34 cellular contexts compared by ENCODE assay signal in genomic region chr7:76223286-76223972, GRCh38. TPM values are rescaled to one million over a fixed set of nuclear protein-coding genes. Genes with fewer than 3 reads are reported as not detected.
"Had no signal": no experiment of that assay in that cellular context is flagged by ENCODE, and none has a peak within 500 bp of the region (broad histone marks: within the 10 kb centered on the region; RNA-seq: fewer than 3 reads in every experiment).

No MANE protein-coding gene starts in this region.

- H3K36me3 Mint-ChIP-seq: activated CD4-positive, alpha-beta memory T cell treated with anti-CD3 and anti-CD28 coated beads for 36 hours; activated CD8-positive, alpha-beta memory T cell treated with anti-CD3 and anti-CD28 coated beads, Interleukin-2, amount 10 ng/mL, durations not matched to agents 7 days and 5 days; activated naive CD4-positive, alpha-beta T cell treated with anti-CD3 and anti-CD28 coated beads, Interleukin-2, amount 50 U/mL, for 24 hours; activated naive CD8-positive, alpha-beta T cell treated with anti-CD3 and anti-CD28 coated beads for 36 hours had no signal

- FAIRE-seq: endometrium, frontal cortex had no signal

- H3K9me3 Mint-ChIP-seq: activated CD4-positive, alpha-beta memory T cell treated with anti-CD3 and anti-CD28 coated beads for 36 hours; activated CD4-positive, alpha-beta T cell treated with anti-CD3 and anti-CD28 coated beads, Interleukin-2, amount 10 ng/mL, durations not matched to agents 24 days and 14 days; activated naive CD4-positive, alpha-beta T cell treated with anti-CD3 and anti-CD28 coated beads for 36 hours; activated naive CD4-positive, alpha-beta T cell treated with anti-CD3 and anti-CD28 coated beads, Interleukin-2, amount 50 U/mL, for 24 hours; activated naive CD8-positive, alpha-beta T cell treated with anti-CD3 and anti-CD28 coated beads for 36 hours; activated naive CD8-positive, alpha-beta T cell treated with anti-CD3 and anti-CD28 coated beads, Interleukin-2, amount 50 U/mL, for 24 hours; activated T-helper 1 cell treated with anti-CD3 and anti-CD28 coated beads, Interleukin-12 subunit alpha, Interleukin-12 subunit beta, Interleukin-2, Interleukin-4 antibody, amounts not matched to agents 30 ng/mL and 10 ng/mL and 1 ng/mL, durations not matched to agents 14 hours and 24 hours and 36 hours; activated T-helper 2 cell treated with anti-CD3 and anti-CD28 coated beads, Interferon-gamma antibody, Interleukin-2, Interleukin-4, amounts not matched to agents 10 μg/mL and 5 μg/mL and 100 μg/mL, durations not matched to agents 14 hours and 24 hours and 36 hours; dendritic cell treated with granulocyte-macrophage colony-stimulating factor and Interleukin-4, amounts not matched to agents 40 ng/mL and 50 ng/mL, for 4 days had no signal

- H3K36me3 ChIP-seq: adrenal gland had no signal

- H3K9me3 ChIP-seq: adrenal gland, body of pancreas had no signal

- ATAC-seq: activated CD4-positive, alpha-beta T cell treated with anti-CD3 and anti-CD28 coated beads for 36 hours; activated CD8-positive, alpha-beta memory T cell treated with anti-CD3 and anti-CD28 coated beads, Interleukin-2, amount 10 ng/mL, durations not matched to agents 7 days and 5 days; activated CD8-positive, alpha-beta T cell treated with anti-CD3 and anti-CD28 coated beads, Interleukin-2, amount 10 ng/mL, durations not matched to agents 7 days and 5 days; activated naive CD8-positive, alpha-beta T cell treated with anti-CD3 and anti-CD28 coated beads, Interleukin-2, amount 50 U/mL, for 24 hours; body of pancreas; esophagus mucosa had no signal

- H3K4me3 Mint-ChIP-seq: activated CD4-positive, alpha-beta memory T cell treated with anti-CD3 and anti-CD28 coated beads for 36 hours; activated CD4-positive, alpha-beta T cell treated with anti-CD3 and anti-CD28 coated beads for 36 hours; activated CD4-positive, alpha-beta T cell treated with anti-CD3 and anti-CD28 coated beads, Interleukin-2, amount 10 ng/mL, durations not matched to agents 24 days and 14 days; activated CD8-positive, alpha-beta memory T cell treated with anti-CD3 and anti-CD28 coated beads, Interleukin-2, amount 10 ng/mL, durations not matched to agents 7 days and 5 days; activated CD8-positive, alpha-beta T cell treated with anti-CD3 and anti-CD28 coated beads, Interleukin-2, amount 10 ng/mL, durations not matched to agents 7 days and 5 days; activated naive CD4-positive, alpha-beta T cell treated with anti-CD3 and anti-CD28 coated beads for 36 hours; activated naive CD4-positive, alpha-beta T cell treated with anti-CD3 and anti-CD28 coated beads, Interleukin-2, amount 50 U/mL, for 24 hours; activated naive CD8-positive, alpha-beta T cell treated with anti-CD3 and anti-CD28 coated beads for 36 hours; activated naive CD8-positive, alpha-beta T cell treated with anti-CD3 and anti-CD28 coated beads, Interleukin-2, amount 50 U/mL, for 24 hours; activated T-helper 1 cell treated with anti-CD3 and anti-CD28 coated beads, Interleukin-12 subunit alpha, Interleukin-12 subunit beta, Interleukin-2, Interleukin-4 antibody, amounts not matched to agents 30 ng/mL and 10 ng/mL and 1 ng/mL, durations not matched to agents 14 hours and 24 hours and 36 hours; dendritic cell treated with granulocyte-macrophage colony-stimulating factor and Interleukin-4, amounts not matched to agents 40 ng/mL and 50 ng/mL, for 4 days had no signal

- DNase-seq: activated CD4-positive, alpha-beta memory T cell treated with anti-CD3 and anti-CD28 coated beads for 36 hours; activated CD4-positive, alpha-beta T cell treated with anti-CD3 and anti-CD28 coated beads for 36 hours; activated CD4-positive, alpha-beta T cell treated with anti-CD3 and anti-CD28 coated beads, Interleukin-2, amount 10 ng/mL, durations not matched to agents 24 days and 14 days; activated CD4-positive, CD25-positive, alpha-beta regulatory T cell; activated CD4-positive, CD25-positive, alpha-beta regulatory T cell treated with anti-CD3 and anti-CD28 coated beads, Interleukin-2, amount 50 U/mL, for 72 hours; activated CD8-positive, alpha-beta memory T cell treated with anti-CD3 and anti-CD28 coated beads, Interleukin-2, amount 10 ng/mL, durations not matched to agents 7 days and 5 days; activated CD8-positive, alpha-beta memory T cell treated with anti-CD3 and anti-CD28 coated beads, Interleukin-2, amount 50 U/mL, for 4 hours; activated CD8-positive, alpha-beta T cell treated with anti-CD3 and anti-CD28 coated beads, Interleukin-2, amount 10 ng/mL, durations not matched to agents 7 days and 5 days; activated effector memory CD4-positive, alpha-beta T cell treated with anti-CD3 and anti-CD28 coated beads, Interleukin-2, amount 50 U/mL, for 16 hours; activated naive CD4-positive, alpha-beta T cell treated with anti-CD3 and anti-CD28 coated beads for 36 hours; activated naive CD8-positive, alpha-beta T cell treated with anti-CD3 and anti-CD28 coated beads for 36 hours; activated naive CD8-positive, alpha-beta T cell treated with anti-CD3 and anti-CD28 coated beads, Interleukin-2, amount 50 U/mL, for 24 hours; activated T-cell treated with anti-CD3 and anti-CD28 coated beads, Interleukin-2, amount 50 U/mL, for 1 hour; activated T-cell treated with anti-CD3 and anti-CD28 coated beads, Interleukin-2, amount 50 U/mL, for 48 hours; adrenal gland; amygdala; aorta; body of pancreas; caudate nucleus; effector CD8-positive, alpha-beta T cell; foreskin fibroblast; head of caudate nucleus; hippocampal formation; T-helper 2 cell had no signal

- H3K27ac Mint-ChIP-seq: activated CD4-positive, alpha-beta memory T cell treated with anti-CD3 and anti-CD28 coated beads for 36 hours; activated CD4-positive, alpha-beta T cell treated with anti-CD3 and anti-CD28 coated beads for 36 hours; activated CD4-positive, alpha-beta T cell treated with anti-CD3 and anti-CD28 coated beads, Interleukin-2, amount 10 ng/mL, durations not matched to agents 24 days and 14 days; activated CD8-positive, alpha-beta memory T cell treated with anti-CD3 and anti-CD28 coated beads, Interleukin-2, amount 10 ng/mL, durations not matched to agents 7 days and 5 days; activated CD8-positive, alpha-beta T cell treated with anti-CD3 and anti-CD28 coated beads, Interleukin-2, amount 10 ng/mL, durations not matched to agents 7 days and 5 days; activated naive CD4-positive, alpha-beta T cell treated with anti-CD3 and anti-CD28 coated beads for 36 hours; activated naive CD4-positive, alpha-beta T cell treated with anti-CD3 and anti-CD28 coated beads, Interleukin-2, amount 50 U/mL, for 24 hours; activated naive CD8-positive, alpha-beta T cell treated with anti-CD3 and anti-CD28 coated beads for 36 hours; activated naive CD8-positive, alpha-beta T cell treated with anti-CD3 and anti-CD28 coated beads, Interleukin-2, amount 50 U/mL, for 24 hours; activated T-helper 1 cell treated with anti-CD3 and anti-CD28 coated beads, Interleukin-12 subunit alpha, Interleukin-12 subunit beta, Interleukin-2, Interleukin-4 antibody, amounts not matched to agents 30 ng/mL and 10 ng/mL and 1 ng/mL, durations not matched to agents 14 hours and 24 hours and 36 hours; activated T-helper 2 cell treated with anti-CD3 and anti-CD28 coated beads, Interferon-gamma antibody, Interleukin-2, Interleukin-4, amounts not matched to agents 10 μg/mL and 5 μg/mL and 100 μg/mL, durations not matched to agents 14 hours and 24 hours and 36 hours; dendritic cell treated with granulocyte-macrophage colony-stimulating factor and Interleukin-4, amounts not matched to agents 40 ng/mL and 50 ng/mL, for 4 days had no signal

- H3K27me3 ChIP-seq: body of pancreas had no signal

- H3K27ac ChIP-seq: adrenal gland, body of pancreas, coronary artery had no signal

- H3K4me3 ChIP-seq: adrenal gland, body of pancreas, coronary artery had no signal

- H3K4me1 Mint-ChIP-seq: activated CD4-positive, alpha-beta T cell treated with anti-CD3 and anti-CD28 coated beads for 36 hours; activated CD4-positive, alpha-beta T cell treated with anti-CD3 and anti-CD28 coated beads, Interleukin-2, amount 10 ng/mL, durations not matched to agents 24 days and 14 days; activated CD8-positive, alpha-beta memory T cell treated with anti-CD3 and anti-CD28 coated beads, Interleukin-2, amount 10 ng/mL, durations not matched to agents 7 days and 5 days; activated naive CD4-positive, alpha-beta T cell treated with anti-CD3 and anti-CD28 coated beads, Interleukin-2, amount 50 U/mL, for 24 hours; activated naive CD8-positive, alpha-beta T cell treated with anti-CD3 and anti-CD28 coated beads for 36 hours; activated naive CD8-positive, alpha-beta T cell treated with anti-CD3 and anti-CD28 coated beads, Interleukin-2, amount 50 U/mL, for 24 hours had no signal

RNA-seq across cellular contexts. Expression of gene SRRM3, which starts 21.7 kb away (rescaled TPM):
- total RNA-seq: activated CD4-positive, alpha-beta memory T cell treated with anti-CD3 and anti-CD28 coated beads for 36 hours; activated CD8-positive, alpha-beta memory T cell treated with anti-CD3 and anti-CD28 coated beads for 36 hours; activated CD8-positive, alpha-beta T cell treated with anti-CD3 and anti-CD28 coated beads, Interleukin-2, amount 10 ng/mL, durations not matched to agents 7 days and 5 days; activated naive CD4-positive, alpha-beta T cell treated with anti-CD3 and anti-CD28 coated beads for 36 hours; activated naive CD8-positive, alpha-beta T cell treated with anti-CD3 and anti-CD28 coated beads for 36 hours; activated T-helper 1 cell treated with anti-CD3 and anti-CD28 coated beads, Interleukin-12 subunit alpha, Interleukin-12 subunit beta, Interleukin-2, Interleukin-4 antibody, amounts not matched to agents 30 ng/mL and 10 ng/mL and 1 ng/mL, durations not matched to agents 14 hours and 24 hours and 36 hours; epithelial cell of proximal tubule had no signal
